In the genomic region with DNA sequence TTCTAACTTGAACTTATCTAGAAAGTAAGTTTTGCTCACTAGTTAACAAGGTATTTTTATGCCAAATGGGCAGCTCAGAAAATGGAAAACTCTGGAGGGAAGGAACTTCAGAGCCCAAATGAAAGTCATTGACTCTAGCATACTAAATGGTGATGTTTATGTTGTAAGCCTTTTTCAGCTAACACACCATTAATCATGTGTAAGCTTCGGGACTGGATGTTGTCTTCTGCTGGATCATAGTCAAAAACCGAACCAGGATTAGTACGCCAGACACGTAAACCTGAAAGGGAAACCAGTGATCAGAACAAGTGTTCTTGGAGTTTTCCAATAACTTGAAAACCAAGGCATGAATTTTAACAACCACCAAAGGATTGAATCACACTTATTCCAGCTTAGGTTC, we compare ENCODE assay signal across 25 cellular contexts.
"Had no signal": no experiment of that assay in that cellular context is flagged by ENCODE, and none has a peak within 500 bp of the region (broad histone marks: within the 10 kb centered on the region; RNA-seq: fewer than 3 reads in every experiment).

No MANE protein-coding gene starts in this region.

- H3K4me1 Mint-ChIP-seq: memory B cell; naive thymus-derived CD4-positive, alpha-beta T cell; nephron; neural progenitor cell; stimulated activated memory B cell treated with anti-CD40 and anti-IgM and Interleukin-4, amounts not matched to agents 10 μg/mL and 1 μg/mL and 100 μg/mL, for 72 hours had no signal

- H3K36me3 ChIP-seq: neural progenitor cell, prostate gland, right atrium auricular region, thoracic aorta, upper lobe of left lung had no signal

- H3K27ac Mint-ChIP-seq: effector memory CD8-positive, alpha-beta T cell; memory B cell; naive thymus-derived CD4-positive, alpha-beta T cell; nephron; neural progenitor cell; stimulated activated memory B cell treated with anti-CD40 and anti-IgM and Interleukin-4, amounts not matched to agents 10 μg/mL and 1 μg/mL and 100 μg/mL, for 72 hours had no signal

- H3K4me3 ChIP-seq: heart left ventricle, hepatocyte, lung, neural progenitor cell, prostate gland, right atrium auricular region, thoracic aorta, tibial nerve, upper lobe of left lung had no signal

- H3K4me1 ChIP-seq: heart left ventricle, neural progenitor cell, prostate gland, right atrium auricular region, tibial nerve, upper lobe of left lung had no signal

- DNase-seq: cerebellar nuclear complex; cortex of kidney; effector memory CD8-positive, alpha-beta T cell; heart left ventricle; kidney; midbrain; naive thymus-derived CD4-positive, alpha-beta T cell; stimulated activated CD4-positive, alpha-beta T cell treated with anti-CD3 and anti-CD28 coated beads, Interleukin-2, amount 100 ng/mL, for 24 hours; stimulated activated CD4-positive, alpha-beta T cell treated with anti-CD3 and anti-CD28 coated beads, Interleukin-4, amount 100 ng/mL, for 24 hours; stimulated activated naive CD8-positive, alpha-beta T cell treated with anti-CD3 and anti-CD28 coated beads, Interleukin-15, Interleukin-2, amounts not matched to agents 100 U/mL and 50 U/mL, for 24 hours; upper lobe of left lung had no signal

- ATAC-seq: effector memory CD8-positive, alpha-beta T cell; heart left ventricle; left lobe of liver; naive thymus-derived CD4-positive, alpha-beta T cell; sciatic nerve; stimulated activated memory B cell treated with anti-CD40 and anti-IgM and Interleukin-4, amounts not matched to agents 10 μg/mL and 1 μg/mL and 100 μg/mL, for 72 hours; stimulated activated naive CD8-positive, alpha-beta T cell treated with anti-CD3 and anti-CD28 coated beads, Interleukin-15, Interleukin-2, amounts not matched to agents 100 U/mL and 50 U/mL, for 24 hours had no signal

- H3K27ac ChIP-seq: heart left ventricle, hepatocyte, neural progenitor cell, prostate gland, right atrium auricular region, thoracic aorta, tibial nerve, upper lobe of left lung had no signal

- H3K4me3 Mint-ChIP-seq: effector memory CD8-positive, alpha-beta T cell; memory B cell; naive thymus-derived CD4-positive, alpha-beta T cell; nephron; neural progenitor cell; stimulated activated memory B cell treated with anti-CD40 and anti-IgM and Interleukin-4, amounts not matched to agents 10 μg/mL and 1 μg/mL and 100 μg/mL, for 72 hours had no signal

- H3K9me3 Mint-ChIP-seq: effector memory CD8-positive, alpha-beta T cell; naive thymus-derived CD4-positive, alpha-beta T cell; nephron; neural progenitor cell; stimulated activated memory B cell treated with anti-CD40 and anti-IgM and Interleukin-4, amounts not matched to agents 10 μg/mL and 1 μg/mL and 100 μg/mL, for 72 hours had no signal

- H3K27me3 Mint-ChIP-seq: effector memory CD8-positive, alpha-beta T cell; memory B cell; naive thymus-derived CD4-positive, alpha-beta T cell; stimulated activated memory B cell treated with anti-CD40 and anti-IgM and Interleukin-4, amounts not matched to agents 10 μg/mL and 1 μg/mL and 100 μg/mL, for 72 hours had no signal

- H3K9me3 ChIP-seq: heart left ventricle, prostate gland, right atrium auricular region, thoracic aorta, tibial nerve, upper lobe of left lung had no signal

- H3K27me3 ChIP-seq: heart left ventricle, hepatocyte, neural progenitor cell, right atrium auricular region, tibial nerve, upper lobe of left lung had no signal

- FAIRE-seq: frontal cortex, kidney, urothelium cell line had no signal
